29 cellular contexts compared by ENCODE assay signal in the genomic region with DNA sequence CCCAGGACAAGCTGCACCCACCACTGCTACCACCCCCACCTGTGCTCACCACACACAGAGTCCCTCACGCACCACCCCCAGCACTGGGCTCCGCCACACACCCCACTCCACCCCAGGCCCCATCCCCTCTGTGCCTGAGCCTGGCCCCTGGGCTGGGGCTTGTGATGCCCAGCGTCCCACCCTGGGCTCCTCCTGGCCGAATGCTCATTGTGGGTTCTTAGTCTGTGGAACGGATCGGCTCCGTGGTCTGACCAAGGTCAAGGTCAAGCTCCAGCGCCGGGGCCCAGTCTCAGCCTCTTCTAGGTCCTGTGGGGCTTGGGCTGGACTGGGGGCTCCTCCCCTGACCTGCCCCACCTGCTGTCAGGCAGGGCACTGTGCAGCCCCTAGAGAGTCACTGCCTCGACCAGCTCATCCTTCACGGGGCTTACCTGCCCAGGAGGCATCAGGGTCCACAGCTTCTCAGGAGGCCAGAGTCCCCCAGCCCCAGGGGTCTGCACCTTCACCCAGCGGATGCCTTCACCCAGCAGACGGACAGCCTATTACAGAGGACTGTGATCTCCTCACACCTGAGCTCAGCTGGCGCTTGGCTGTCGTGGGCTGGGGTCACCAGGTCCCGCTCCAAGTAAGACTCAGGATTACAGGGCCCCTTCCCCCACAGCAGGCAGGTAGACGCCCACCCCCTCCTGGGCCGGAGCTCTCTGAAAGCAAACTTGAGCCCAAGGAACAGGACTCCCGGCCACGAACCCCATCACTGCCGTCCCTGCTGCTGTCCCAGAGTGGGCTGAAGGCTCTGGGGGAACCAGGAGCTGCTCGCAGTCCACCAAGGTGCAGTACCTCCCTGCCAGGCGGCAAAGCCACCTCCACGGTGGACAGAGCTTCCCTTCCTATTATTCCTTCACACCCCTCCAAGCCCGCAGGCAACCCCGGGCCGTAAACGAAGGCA. TPM values are rescaled to one million over a fixed set of nuclear protein-coding genes. Genes with fewer than 3 reads are reported as not detected.
"Had no signal": no experiment of that assay in that cellular context is flagged by ENCODE, and none has a peak within 500 bp of the region (broad histone marks: within the 10 kb centered on the region; RNA-seq: fewer than 3 reads in every experiment).

No MANE protein-coding gene starts in this region.

- H3K9me3 Mint-ChIP-seq: memory B cell; natural killer cell; stimulated activated naive B cell treated with anti-CD40 and anti-IgM and Interleukin-4, amounts not matched to agents 10 μg/mL and 1 μg/mL and 100 μg/mL, for 72 hours; stimulated activated naive CD8-positive, alpha-beta T cell treated with anti-CD3 and anti-CD28 coated beads, Interleukin-15, Interleukin-2, amounts not matched to agents 100 ng/mL and 50 ng/mL, for 24 hours had no signal

- H3K36me3 ChIP-seq: esophagus squamous epithelium, sigmoid colon, thoracic aorta, tibial nerve, upper lobe of left lung, uterus had no signal

- H3K27ac Mint-ChIP-seq: memory B cell; natural killer cell; progenitor cell of endocrine pancreas; stimulated activated naive B cell treated with anti-CD40 and anti-IgM and Interleukin-4, amounts not matched to agents 10 μg/mL and 1 μg/mL and 100 μg/mL, for 72 hours; stimulated activated naive CD8-positive, alpha-beta T cell treated with anti-CD3 and anti-CD28 coated beads, Interleukin-15, Interleukin-2, amounts not matched to agents 100 ng/mL and 50 ng/mL, for 24 hours had no signal

- H2AFZ ChIP-seq: parathyroid adenoma had no signal

- H3K9me3 ChIP-seq: esophagus squamous epithelium, sigmoid colon, thoracic aorta, tibial nerve, upper lobe of left lung, uterus had no signal

- H3K9ac ChIP-seq: parathyroid adenoma had no signal

- H3K4me1 Mint-ChIP-seq: immature natural killer cell; memory B cell; stimulated activated naive B cell treated with anti-CD40 and anti-IgM and Interleukin-4, amounts not matched to agents 10 μg/mL and 1 μg/mL and 100 μg/mL, for 72 hours had no signal

- H3K27ac ChIP-seq: coronary artery, esophagus squamous epithelium, parathyroid adenoma, sigmoid colon, thoracic aorta, tibial nerve, upper lobe of left lung, uterus had no signal

- ATAC-seq: left lobe of liver; natural killer cell; stimulated activated naive B cell treated with anti-CD40 and anti-IgM and Interleukin-4, amounts not matched to agents 10 μg/mL and 1 μg/mL and 100 μg/mL, for 72 hours had no signal

- H3K4me3 Mint-ChIP-seq: immature natural killer cell; memory B cell; natural killer cell; stimulated activated naive B cell treated with anti-CD40 and anti-IgM and Interleukin-4, amounts not matched to agents 10 μg/mL and 1 μg/mL and 100 μg/mL, for 72 hours; stimulated activated naive CD8-positive, alpha-beta T cell treated with anti-CD3 and anti-CD28 coated beads, Interleukin-15, Interleukin-2, amounts not matched to agents 100 ng/mL and 50 ng/mL, for 24 hours had no signal

- H3K4me3 ChIP-seq: coronary artery, esophagus squamous epithelium, lung, sigmoid colon, thoracic aorta, tibial nerve, upper lobe of left lung, uterus had no signal

- H3K27me3 ChIP-seq: uterus had no signal

- H3K79me2 ChIP-seq: parathyroid adenoma had no signal

- DNase-seq: dermis blood vessel endothelial cell; effector memory CD4-positive, alpha-beta T cell; erythroblast; esophagus squamous epithelium; foreskin melanocyte; hypothalamus; immature natural killer cell; islet precursor cell; natural killer cell; sigmoid colon; stimulated activated CD4-positive, alpha-beta T cell treated with anti-CD3 and anti-CD28 coated beads, Interleukin-2, amount 100 ng/mL, for 24 hours; stimulated activated CD4-positive, alpha-beta T cell treated with anti-CD3 and anti-CD28 coated beads, Interleukin-4, amount 100 ng/mL, for 24 hours; stimulated activated naive B cell treated with anti-CD40 and anti-IgM and Interleukin-4, amounts not matched to agents 10 μg/mL and 1 μg/mL and 100 μg/mL, for 72 hours; uterus had no signal

- H3K36me3 Mint-ChIP-seq: immature natural killer cell; memory B cell; natural killer cell; stimulated activated naive B cell treated with anti-CD40 and anti-IgM and Interleukin-4, amounts not matched to agents 10 μg/mL and 1 μg/mL and 100 μg/mL, for 72 hours had no signal

- H3K4me1 ChIP-seq: esophagus squamous epithelium, parathyroid adenoma, sigmoid colon, tibial nerve, uterus had no signal

RNA-seq across cellular contexts. Expression of gene UTF1, which starts 15.3 kb away (rescaled TPM):
- total RNA-seq: dermis blood vessel endothelial cell, esophagus squamous epithelium, left lobe of liver, liver, mononuclear cell, osteoblast, progenitor cell of endocrine pancreas, sigmoid colon, skeletal muscle tissue, thoracic aorta, tibial nerve, uterus had no signal
- polyA plus RNA-seq: immature natural killer cell, liver, neural cell, sigmoid colon had no signal

RNA-seq across cellular contexts. Expression of gene VENTX, which starts 22.9 kb away (rescaled TPM):
- total RNA-seq: dermis blood vessel endothelial cell, osteoblast, skeletal muscle tissue had no signal
- polyA plus RNA-seq: neural cell had no signal

RNA-seq across cellular contexts. Expression of gene KNDC1, which starts 54.7 kb away (rescaled TPM):
- total RNA-seq: dermis blood vessel endothelial cell, osteoblast had no signal
- polyA plus RNA-seq: immature natural killer cell had no signal
